In the genomic region with DNA sequence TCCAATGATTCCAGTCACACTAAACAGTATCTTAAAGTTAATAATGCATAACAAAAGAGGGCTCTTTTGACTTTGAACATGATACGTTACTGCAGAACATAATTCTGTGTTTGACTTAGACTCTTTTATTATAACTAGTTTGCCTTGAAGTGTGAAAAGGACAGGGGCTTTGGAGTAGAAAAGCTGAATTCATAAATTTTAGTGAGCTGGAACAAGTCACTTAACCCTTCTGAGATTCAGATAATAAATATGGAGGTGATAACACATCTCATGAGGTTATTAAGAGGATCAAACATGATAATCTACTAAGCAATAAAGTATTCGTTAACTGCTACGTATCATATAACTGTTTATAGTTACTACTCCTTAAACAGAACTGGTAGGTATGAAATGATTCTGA, we compare ENCODE assay signal across 20 cellular contexts.
"Had no signal": no experiment of that assay in that cellular context is flagged by ENCODE, and none has a peak within 500 bp of the region (broad histone marks: within the 10 kb centered on the region; RNA-seq: fewer than 3 reads in every experiment).

No MANE protein-coding gene starts in this region.

- H3K27ac ChIP-seq: foreskin keratinocyte, hepatocyte, pancreas, right lobe of liver, skin epidermis, stomach, vagina had no signal

- H3K4me3 ChIP-seq: hepatocyte, pancreas, right lobe of liver, skin epidermis, stomach, vagina had no signal

- H3K27me3 ChIP-seq: foreskin keratinocyte, hepatocyte, pancreas, right lobe of liver, stomach, vagina had no signal

- DNase-seq: activated T-cell treated with anti-CD3 and anti-CD28 coated beads, Interleukin-2, amount 50 U/mL, for 1 hour; aorta; central memory CD4-positive, alpha-beta T cell; dermis blood vessel endothelial cell; effector CD8-positive, alpha-beta T cell; foreskin keratinocyte; immature natural killer cell; nephron progenitor cell; pancreas; right lobe of liver; stimulated activated CD4-positive, alpha-beta T cell treated with anti-CD3 and anti-CD28 coated beads, Interleukin-15, amount 100 ng/mL, for 24 hours; stomach; trophoblast cell had no signal

- H3K27me3 Mint-ChIP-seq: brain; memory B cell; stimulated activated memory B cell treated with anti-CD40 and anti-IgM and Interleukin-4, amounts not matched to agents 10 μg/mL and 1 μg/mL and 100 μg/mL, for 72 hours had no signal

- H3K9me3 ChIP-seq: pancreas, right lobe of liver, stomach, vagina had no signal

- H3K27ac Mint-ChIP-seq: activated naive CD4-positive, alpha-beta T cell treated with anti-CD3 and anti-CD28 coated beads, Interleukin-2, amount 50 U/mL, for 72 hours; immature natural killer cell; memory B cell; nephron progenitor cell; stimulated activated memory B cell treated with anti-CD40 and anti-IgM and Interleukin-4, amounts not matched to agents 10 μg/mL and 1 μg/mL and 100 μg/mL, for 72 hours had no signal

- H3K4me3 Mint-ChIP-seq: immature natural killer cell; memory B cell; nephron progenitor cell; stimulated activated memory B cell treated with anti-CD40 and anti-IgM and Interleukin-4, amounts not matched to agents 10 μg/mL and 1 μg/mL and 100 μg/mL, for 72 hours had no signal

- H3K4me1 Mint-ChIP-seq: nephron progenitor cell had no signal

- H3K9me3 Mint-ChIP-seq: activated naive CD4-positive, alpha-beta T cell treated with anti-CD3 and anti-CD28 coated beads, Interleukin-2, amount 50 U/mL, for 72 hours; brain; immature natural killer cell; memory B cell; nephron progenitor cell; stimulated activated memory B cell treated with anti-CD40 and anti-IgM and Interleukin-4, amounts not matched to agents 10 μg/mL and 1 μg/mL and 100 μg/mL, for 72 hours had no signal

- ATAC-seq: activated naive CD4-positive, alpha-beta T cell treated with anti-CD3 and anti-CD28 coated beads, Interleukin-2, amount 50 U/mL, for 72 hours; foreskin keratinocyte; pancreas; right lobe of liver; stimulated activated memory B cell treated with anti-CD40 and anti-IgM and Interleukin-4, amounts not matched to agents 10 μg/mL and 1 μg/mL and 100 μg/mL, for 72 hours had no signal
